ENCODE assay signal across 1 cellular context in genomic region chr14:100807979-100808734, GRCh38.
A peak's percentile ranks its signal among the peaks of the same experiment; 100 is the strongest.
TF ChIP-seq lines count a peak whose summit lies in the region.

No MANE protein-coding gene starts in this region.

TF ChIP-seq in HepG2, 621 proteins besides CTCF, POLR2A, EP300 and RAD21 (continued from another document):
- peak; percentile 47; the same call in 1 of the 2 replicates for TF ChIP-seq ZBTB33 (CRISPR knock-in tag; IDR thresholded peaks at IDR 0.05)
- peak; percentile 96 for TF ChIP-seq SETDB1 (CRISPR knock-in tag; IDR thresholded peaks at IDR 0.05; ENCODE audit: borderline replicate concordance)
- no peak for TF ChIP-seq ZNF879 (CRISPR knock-in tag; IDR thresholded peaks at IDR 0.05)
- TF ChIP-seq SCMH1 (CRISPR knock-in tag; IDR thresholded peaks at IDR 0.05; ENCODE audit: borderline replicate concordance), result no peak
- TF ChIP-seq TFAP4 (IDR thresholded peaks at IDR 0.05; ENCODE audit: borderline replicate concordance, low read depth), result no peak
- TF ChIP-seq ZNF674 (CRISPR knock-in tag; IDR thresholded peaks at IDR 0.05; ENCODE audit: low read depth), result no peak
- no peak for TF ChIP-seq MIXL1 (CRISPR knock-in tag; IDR thresholded peaks at IDR 0.05)
- TF ChIP-seq TOPORS (CRISPR knock-in tag; IDR thresholded peaks at IDR 0.05), result peak; percentile 71; the same call in 1 of the 2 replicates
- peak; percentile 88 for TF ChIP-seq ZNF280B (CRISPR knock-in tag; IDR thresholded peaks at IDR 0.05; ENCODE audit: borderline replicate concordance)
- no peak for TF ChIP-seq DR1 (CRISPR knock-in tag; IDR thresholded peaks at IDR 0.05)
- TF ChIP-seq SKI (IDR thresholded peaks at IDR 0.05; ENCODE audit: partially characterized antibody), result no peak
- TF ChIP-seq ELF4 (CRISPR knock-in tag; IDR thresholded peaks at IDR 0.05; ENCODE audit: borderline replicate concordance), result no peak
